Comparison of ENCODE assay signal across 27 cellular contexts in the genomic region with DNA sequence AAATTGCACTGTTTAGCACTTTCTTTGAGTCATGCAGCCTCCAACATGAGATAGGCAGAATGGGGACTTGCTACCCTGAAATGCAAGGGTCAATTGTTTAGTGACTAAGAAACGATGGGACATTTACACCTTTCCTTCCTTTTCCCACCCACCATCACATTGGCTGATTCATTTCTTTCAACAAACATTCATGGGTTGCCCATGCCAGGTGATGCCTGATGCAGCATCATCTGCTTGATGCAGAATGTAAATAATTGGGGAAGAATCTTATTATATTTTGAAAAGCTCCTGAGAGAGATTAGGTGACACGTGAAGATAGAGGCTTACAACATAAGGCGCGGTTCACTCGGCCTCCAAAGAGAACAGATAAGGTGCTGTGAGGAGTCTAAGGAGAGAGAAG.
"Had no signal": no experiment of that assay in that cellular context is flagged by ENCODE, and none has a peak within 500 bp of the region (broad histone marks: within the 10 kb centered on the region; RNA-seq: fewer than 3 reads in every experiment).

No MANE protein-coding gene starts in this region.

- ATAC-seq: esophagus mucosa, gastroesophageal sphincter, heart left ventricle, left colon, left lobe of liver, left ventricle myocardium superior, lower lobe of right lung, mucosa of descending colon had no signal

- FAIRE-seq: colon, endometrium, frontal cortex, kidney had no signal

- H3K4me2 ChIP-seq: hepatocyte had no signal

- DNase-seq: dermis blood vessel endothelial cell; dorsolateral prefrontal cortex; effector CD4-positive, alpha-beta T cell; effector memory CD4-positive, alpha-beta T cell; esophagus squamous epithelium; foreskin fibroblast; heart left ventricle; hypothalamus; immature natural killer cell; islet precursor cell; kidney; kidney glomerular epithelial cell; left colon; left ventricle myocardium superior; lower lobe of right lung; mesenchymal stem cell; mucosa of descending colon; naive B cell had no signal

- H3K36me3 ChIP-seq: esophagus squamous epithelium, gastroesophageal sphincter, heart left ventricle, lower lobe of right lung had no signal

- H3K4me3 ChIP-seq: coronary artery, dorsolateral prefrontal cortex, esophagus squamous epithelium, gastroesophageal sphincter, heart left ventricle, hepatocyte, lower lobe of right lung, mucosa of descending colon had no signal

- H2AFZ ChIP-seq: hepatocyte had no signal

- H3K9me3 ChIP-seq: esophagus squamous epithelium, gastroesophageal sphincter, heart left ventricle, lower lobe of right lung, mucosa of descending colon had no signal

- H3K27ac ChIP-seq: coronary artery, dorsolateral prefrontal cortex, epithelial cell of prostate, esophagus squamous epithelium, gastroesophageal sphincter, heart left ventricle, hepatocyte, lower lobe of right lung had no signal

- H3K27me3 ChIP-seq: dorsolateral prefrontal cortex, esophagus squamous epithelium, gastroesophageal sphincter, heart left ventricle, hepatocyte had no signal
